In genomic region chr14:94595912-94596311, GRCh38 we compare ENCODE assay signal across 17 cellular contexts. TPM values are rescaled to one million over a fixed set of nuclear protein-coding genes. Genes with fewer than 3 reads are reported as not detected.
DNase-seq lines count a peak whose midpoint lies in the region; ATAC-seq and TF ChIP-seq lines count a peak whose summit lies in the region.
"Had no signal": no experiment of that assay in that cellular context is flagged by ENCODE, and none has a peak within 500 bp of the region (broad histone marks: within the 10 kb centered on the region; RNA-seq: fewer than 3 reads in every experiment).

No MANE protein-coding gene starts in this region.

- DNase-seq in heart right ventricle: no peak
- no peak for DNase-seq in left ventricle myocardium inferior
- DNase-seq in Calu3: no peak
- no peak for DNase-seq in hepatocyte (ENCODE audit: low spot score)
- DNase-seq in activated CD4-positive, alpha-beta T cell treated with anti-CD3 and anti-CD28 coated beads, Interleukin-2, amount 50 U/mL, for 4 hours: no peak
- no peak for DNase-seq in activated CD4-positive, alpha-beta T cell treated with anti-CD3 and anti-CD28 coated beads, Interleukin-2, amount 10 ng/mL, durations not matched to agents 7 days and 5 days
- DNase-seq: AML-193; Caco-2; CD4-positive, alpha-beta T cell; DMS153; DMS79; GDM1; HCEC 1CT had no signal

- peak overlapping the region in 1 of 10 donors; percentile 15 for H3K27ac ChIP-seq in heart right ventricle
- H3K27ac ChIP-seq in left ventricle myocardium inferior (replicated peaks): no peak overlapping the region
- H3K27ac ChIP-seq in hepatocyte: peak overlapping the region; percentile 14
- H3K27ac ChIP-seq: C4-2B had no signal

- H3K4me2 ChIP-seq in hepatocyte: no peak overlapping the region
- H3K4me2 ChIP-seq: GM23338 had no signal

- peaks cover 57% of the 10 kb centered on the region for H3K36me3 Mint-ChIP-seq in Calu3 (ENCODE audit: insufficient read depth, unreplicated experiment)
- no peaks in the 10 kb centered on the region for H3K36me3 Mint-ChIP-seq in activated CD4-positive, alpha-beta T cell treated with anti-CD3 and anti-CD28 coated beads, Interleukin-2, amount 10 ng/mL, durations not matched to agents 7 days and 5 days (ENCODE audit: low read depth)

- H3K4me1 Mint-ChIP-seq in Calu3 (ENCODE audit: low read depth, unreplicated experiment): peaks cover 71% of the 10 kb centered on the region
- H3K4me1 Mint-ChIP-seq in activated CD4-positive, alpha-beta T cell treated with anti-CD3 and anti-CD28 coated beads, Interleukin-2, amount 10 ng/mL, durations not matched to agents 7 days and 5 days: no peaks in the 10 kb centered on the region

- no peaks in the 10 kb centered on the region for H3K27me3 ChIP-seq in heart right ventricle
- no peaks in the 10 kb centered on the region for H3K27me3 ChIP-seq in left ventricle myocardium inferior (ENCODE audit: low read depth)
- no peaks in the 10 kb centered on the region for H3K27me3 ChIP-seq in hepatocyte

- H4K20me1 ChIP-seq in hepatocyte (ENCODE audit: insufficient read depth, poor library complexity, severe bottlenecking): no peaks in the 10 kb centered on the region

- CTCF ChIA-PET in Calu3 (lab: Charles Lee): no interaction called here
- CTCF ChIA-PET in activated CD4-positive, alpha-beta T cell treated with anti-CD3 and anti-CD28 coated beads, Interleukin-2, amount 10 ng/mL, durations not matched to agents 7 days and 5 days (lab: Charles Lee): interaction anchor here (2.4 kb wide), 1 partner anchor 11 kb away, joined by 6 read pairs; no protein-coding TSS in a partner anchor

- no peak overlapping the region for H2AFZ ChIP-seq in hepatocyte
- H2AFZ ChIP-seq: GM23338 had no signal

- POLR2A ChIA-PET in activated CD4-positive, alpha-beta T cell treated with anti-CD3 and anti-CD28 coated beads, Interleukin-2, amount 10 ng/mL, durations not matched to agents 7 days and 5 days (lab: Charles Lee): no interaction called here

- WGBS in heart right ventricle, 2 donors: 42 to 46% methylated on average over 2 of the region's 2 CpGs
- 81% methylated on average over 2 of the region's 2 CpGs for WGBS in hepatocyte (ENCODE audit: low lambda C conversion rate, missing lambda C conversion rate)

- H3K9me2 ChIP-seq in hepatocyte (replicated peaks; ENCODE audit: insufficient read depth): no peaks in the 10 kb centered on the region

- TF ChIP-seq CTCF in heart right ventricle (IDR thresholded peaks at IDR 0.05) (no peak), left ventricle myocardium inferior (IDR thresholded peaks at IDR 0.05; ENCODE audit: borderline replicate concordance) (no peak), Calu3 (IDR thresholded peaks at IDR 0.05; ENCODE audit: unreplicated experiment) (no peak), hepatocyte (IDR thresholded peaks at IDR 0.05; ENCODE audit: poor library complexity) (no peak)

- no peak overlapping the region for H3K4me3 ChIP-seq in heart right ventricle
- H3K4me3 ChIP-seq in left ventricle myocardium inferior: no peak overlapping the region
- no peak overlapping the region for H3K4me3 ChIP-seq in hepatocyte
- H3K4me3 ChIP-seq: GM23338 had no signal

- H3K4me1 ChIP-seq in heart right ventricle: peaks cover 4 to 32% (median 22%) of the 10 kb centered on the region in 9 donors
- peaks cover 39% of the 10 kb centered on the region for H3K4me1 ChIP-seq in left ventricle myocardium inferior
- peaks cover 44% of the 10 kb centered on the region for H3K4me1 ChIP-seq in hepatocyte (ENCODE audit: insufficient read depth)

- BruUV-seq in Calu3 (replicated peaks; lab: Mats Ljungman, UMichigan): no TSS peak

- intact Hi-C loops in heart right ventricle (cut with DNase I) (no loop called here), left ventricle myocardium inferior (cut with micrococcal nuclease) (no loop called here), Calu3 (cut with micrococcal nuclease; ENCODE audit: unreplicated experiment) (no loop called here)

- peaks cover 2% of the 10 kb centered on the region for H3K9me3 Mint-ChIP-seq in Calu3 (ENCODE audit: low read depth, unreplicated experiment)
- H3K9me3 Mint-ChIP-seq in activated CD4-positive, alpha-beta T cell treated with anti-CD3 and anti-CD28 coated beads, Interleukin-2, amount 10 ng/mL, durations not matched to agents 7 days and 5 days: no peaks in the 10 kb centered on the region
- H3K9me3 Mint-ChIP-seq: CD4-positive, alpha-beta T cell had no signal

- no peaks in the 10 kb centered on the region for H3K9me3 ChIP-seq in heart right ventricle
- H3K9me3 ChIP-seq in left ventricle myocardium inferior (replicated peaks): no peaks in the 10 kb centered on the region
- no peaks in the 10 kb centered on the region for H3K9me3 ChIP-seq in hepatocyte (ENCODE audit: low read depth)
- H3K9me3 ChIP-seq: Caco-2 had no signal

- peak in 6 of 8 donors; percentile 43 to 78 (median 56) for ATAC-seq in heart right ventricle
- ATAC-seq: GM23338 had no signal

- peak overlapping the region; percentile 95 for H3K27ac Mint-ChIP-seq in Calu3 (ENCODE audit: unreplicated experiment)
- H3K27ac Mint-ChIP-seq in activated CD4-positive, alpha-beta T cell treated with anti-CD3 and anti-CD28 coated beads, Interleukin-2, amount 10 ng/mL, durations not matched to agents 7 days and 5 days: no peak overlapping the region
- H3K27ac Mint-ChIP-seq: CD4-positive, alpha-beta T cell; GM23338 had no signal

- H3K27me3 Mint-ChIP-seq in Calu3 (ENCODE audit: unreplicated experiment): no peaks in the 10 kb centered on the region
- H3K27me3 Mint-ChIP-seq in activated CD4-positive, alpha-beta T cell treated with anti-CD3 and anti-CD28 coated beads, Interleukin-2, amount 10 ng/mL, durations not matched to agents 7 days and 5 days: no peaks in the 10 kb centered on the region

- no peaks in the 10 kb centered on the region for H3K79me2 ChIP-seq in hepatocyte

- H3K36me3 ChIP-seq in heart right ventricle (no peaks in the 10 kb centered on the region), left ventricle myocardium inferior (no peaks in the 10 kb centered on the region), hepatocyte (replicated peaks; ENCODE audit: insufficient read depth, low read depth) (no peaks in the 10 kb centered on the region)

- no peak overlapping the region for H3K4me3 Mint-ChIP-seq in Calu3 (ENCODE audit: low read depth, unreplicated experiment)
- no peak overlapping the region for H3K4me3 Mint-ChIP-seq in activated CD4-positive, alpha-beta T cell treated with anti-CD3 and anti-CD28 coated beads, Interleukin-2, amount 10 ng/mL, durations not matched to agents 7 days and 5 days
- H3K4me3 Mint-ChIP-seq: CD4-positive, alpha-beta T cell; GM23338 had no signal

RNA-seq across cellular contexts. Expression of gene SERPINA5, which starts 14.7 kb away (rescaled TPM):
- total RNA-seq in heart right ventricle: 1 to 10 TPM in 5 of 10 donors, under 1 TPM in 5; 0.28 to 3.9 (median 0.98) TPM
- polyA plus RNA-seq in heart right ventricle: 1 to 10 TPM; 2.0 to 4.9 TPM
- total RNA-seq in left ventricle myocardium inferior: 2.1 TPM
- 20.7 and 21.6 TPM in 2 replicates for total RNA-seq in Calu3 (2022)
- 88.8 and 109 TPM in 2 replicates for total RNA-seq in hepatocyte
- 73.6 and 98.7 TPM in 2 replicates for polyA plus RNA-seq in hepatocyte
- total RNA-seq in activated CD4-positive, alpha-beta T cell treated with anti-CD3 and anti-CD28 coated beads, Interleukin-2, amount 10 ng/mL, durations not matched to agents 7 days and 5 days: not detected
- total RNA-seq: CD4-positive, alpha-beta T cell had no signal

RNA-seq across cellular contexts. Expression of gene SERPINA3, which starts 16.3 kb away (rescaled TPM):
- 100 to 1,000 TPM in 1 of 10 donors, 10 to 100 TPM in 3, 1 to 10 TPM in 6; 1.0 to 163 (median 6.3) TPM for total RNA-seq in heart right ventricle
- 100 to 1,000 TPM in 1 of 2 donors, 10 to 100 TPM in 1; 28.2 to 408 TPM for polyA plus RNA-seq in heart right ventricle
- total RNA-seq in left ventricle myocardium inferior: 45.5 TPM
- total RNA-seq in Calu3 (2022): 1,748 and 2,914 TPM in 2 replicates
- total RNA-seq in hepatocyte: 402 and 457 TPM in 2 replicates
- 359 and 461 TPM in 2 replicates for polyA plus RNA-seq in hepatocyte
- total RNA-seq in activated CD4-positive, alpha-beta T cell treated with anti-CD3 and anti-CD28 coated beads, Interleukin-2, amount 10 ng/mL, durations not matched to agents 7 days and 5 days: not detected
- total RNA-seq: CD4-positive, alpha-beta T cell; Daoy; GM23338 had no signal
- polyA plus RNA-seq: GM23338 had no signal

RNA-seq across cellular contexts. Expression of gene SERPINA4, which starts 34.7 kb away (rescaled TPM):
- total RNA-seq in heart right ventricle: not detected
- not detected for polyA plus RNA-seq in heart right ventricle
- not detected for total RNA-seq in left ventricle myocardium inferior
- total RNA-seq in Calu3 (2022): 9.8 and 17.3 TPM in 2 replicates
- 22.7 and 27.8 TPM in 2 replicates for total RNA-seq in hepatocyte
- polyA plus RNA-seq in hepatocyte: 26.9 and 35.2 TPM in 2 replicates
- not detected for total RNA-seq in activated CD4-positive, alpha-beta T cell treated with anti-CD3 and anti-CD28 coated beads, Interleukin-2, amount 10 ng/mL, durations not matched to agents 7 days and 5 days
- total RNA-seq: CD4-positive, alpha-beta T cell; Daoy; GM23338 had no signal
- polyA plus RNA-seq: BJ, GM23338 had no signal

Comparison
In these comparisons a context has a peak if more than half of its experiments do, and no peak if none do; other contexts are left out.
1. RNA of gene SERPINA4, which starts 34.7 kb away (total RNA-seq): 22.7 to 27.8 TPM in hepatocyte and 9.8 to 17.3 TPM in Calu3; not detected in heart right ventricle, not detected in left ventricle myocardium inferior (single experiment) and not detected in activated CD4-positive, alpha-beta T cell treated with anti-CD3 and anti-CD28 coated beads, Interleukin-2, amount 10 ng/mL, durations not matched to agents 7 days and 5 days; every median in the first group is over 10 times any median in the second.